ENCODE assay signal across 33 cellular contexts in the genomic region with DNA sequence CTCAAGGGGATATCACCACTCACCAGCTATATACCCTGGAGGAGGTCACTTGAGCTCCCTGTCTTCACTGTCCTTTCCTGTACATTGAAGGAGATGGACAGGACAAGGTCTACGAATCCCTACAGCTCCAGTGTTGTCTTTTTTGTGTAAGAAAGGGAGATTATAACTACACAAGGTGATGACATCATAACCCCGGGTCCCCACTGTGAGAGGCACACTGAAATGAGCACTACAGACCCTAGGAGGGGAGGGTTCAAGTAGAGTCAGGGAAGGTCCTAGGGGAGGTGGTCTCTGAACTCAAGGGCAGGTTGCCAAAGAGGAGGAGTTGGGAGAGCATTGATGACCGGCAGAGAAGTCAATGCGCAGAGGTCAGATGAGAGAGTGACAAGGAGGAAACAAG.
"Had no signal": no experiment of that assay in that cellular context is flagged by ENCODE, and none has a peak within 500 bp of the region (broad histone marks: within the 10 kb centered on the region; RNA-seq: fewer than 3 reads in every experiment).

No MANE protein-coding gene starts in this region.

- H3K9me3 ChIP-seq: MG63 had no signal

- H3K36me3 ChIP-seq: MG63 had no signal

- H3K27me3 ChIP-seq: MG63 had no signal

- H3K4me3 ChIP-seq: MG63 had no signal

- DNase-seq: Karpas-422, Kasumi-1, MG63, MM.1S, MV-4-11, NCI-H1048, NCI-H1092, NCI-H1092 treated with DMSO at 0.1 percent for 48 hours, NCI-H1105, NCI-H1105 treated with DMSO at 0.1 percent for 48 hours, NCI-H1417, NCI-H1417 treated with DMSO at 0.1 percent for 48 hours, NCI-H1436, NCI-H1436 treated with DMSO at 0.1 percent for 48 hours, NCI-H146, NCI-H1694, NCI-H1694 treated with DMSO at 0.1 percent for 48 hours, NCI-H187, NCI-H187 treated with DMSO at 0.1 percent for 48 hours, NCI-H1930, NCI-H2029, NCI-H2029 treated with DMSO at 0.1 percent for 48 hours, NCI-H2081, NCI-H2081 treated with DMSO at 0.1 percent for 48 hours, NCI-H2107, NCI-H2171, NCI-H2227 treated with DMSO at 0.1 percent for 48 hours, NCI-H226, NCI-H345, NCI-H446 treated with DMSO at 0.1 percent for 48 hours, NCI-H510A, NCI-H510A treated with DMSO at 0.1 percent for 48 hours, NCI-H524 had no signal
